In the genomic region with DNA sequence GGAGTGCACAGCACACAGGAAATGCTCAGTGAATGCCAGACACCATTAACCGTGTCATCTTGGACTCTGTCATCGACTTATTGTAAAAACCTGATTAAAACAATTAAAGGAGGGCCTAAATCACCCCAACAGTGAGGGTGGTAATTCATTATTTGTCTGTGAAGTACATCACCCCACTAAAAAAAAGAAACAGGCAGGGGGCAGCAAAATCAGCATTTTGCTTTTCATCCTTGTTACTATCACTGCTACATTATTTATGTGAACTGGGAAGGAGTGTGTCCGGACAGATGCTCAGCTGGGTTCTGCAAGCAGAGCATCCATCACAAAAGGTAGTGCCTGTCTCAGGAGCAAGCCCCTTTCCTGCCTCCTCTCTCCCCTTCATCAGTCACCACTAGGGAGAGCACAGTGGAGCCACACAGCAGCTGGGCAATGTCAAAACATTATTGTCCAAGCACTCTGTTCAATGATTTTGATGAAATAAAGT, we compare ENCODE assay signal across 1 cellular context.
TF ChIP-seq lines count a peak whose summit lies in the region.

No MANE protein-coding gene starts in this region.

TF ChIP-seq in H1, 55 proteins besides CTCF, POLR2A, EP300 and RAD21:
- TF ChIP-seq YY1 (IDR thresholded peaks at IDR 0.05; ENCODE audit: low read depth, low read length): 0 out of 2 replicates have a peak, but pooled peaks have one; percentile 18
- TF ChIP-seq KDM5A (IDR thresholded peaks at IDR 0.05; ENCODE audit: low read length): no peak
- TF ChIP-seq SIN3A (conservative IDR thresholded peaks at IDR 0.05 in 1 of 2, IDR thresholded peaks at IDR 0.05 in 1 of 2; ENCODE audit: low read depth in 1 of 2, low read length in 2 of 2): peak; percentile 64 to 66; a peak in 1 of 4 replicates
